Comparison of ENCODE assay signal across 1 cellular context in genomic region chr4:127498366-127498765, GRCh38.
TF ChIP-seq lines count a peak whose summit lies in the region.

No MANE protein-coding gene starts in this region.

TF ChIP-seq in GM23338, 12 proteins besides CTCF, POLR2A, EP300 and RAD21 (continued from another document):
- no peak for TF ChIP-seq EZH2 (IDR thresholded peaks at IDR 0.05; ENCODE audit: low read depth, unreplicated experiment)
- no peak for TF ChIP-seq EZH2phosphoT487 (IDR thresholded peaks at IDR 0.05; ENCODE audit: unreplicated experiment)
- TF ChIP-seq REST (IDR thresholded peaks at IDR 0.05; ENCODE audit: unreplicated experiment), result no peak
